Comparison of ENCODE assay signal across 9 cellular contexts in genomic region chr2:54589340-54590215, GRCh38.
DNase-seq lines count a peak whose midpoint lies in the region; ATAC-seq and TF ChIP-seq lines count a peak whose summit lies in the region.
"Had no signal": no experiment of that assay in that cellular context is flagged by ENCODE, and none has a peak within 500 bp of the region (broad histone marks: within the 10 kb centered on the region; RNA-seq: fewer than 3 reads in every experiment).

No MANE protein-coding gene starts in this region.

- peaks cover 5% of the 10 kb centered on the region for H3K36me3 ChIP-seq in brain microvascular endothelial cell (replicated peaks)

- ATAC-seq in activated T-cell treated with anti-CD3 and anti-CD28 coated beads, Interleukin-2, amount 50 U/mL, for 72 hours (replicated peaks in 1 of 2), result peak; percentile 53 to 69
- ATAC-seq in HG02970 (IDR thresholded peaks at IDR 0.05; ENCODE audit: low FRiP score, unreplicated experiment), result no peak

- peaks cover 0 to 4% of the 10 kb centered on the region in 2 donors for H3K36me3 Mint-ChIP-seq in activated T-cell treated with anti-CD3 and anti-CD28 coated beads, Interleukin-2, amount 50 U/mL, for 72 hours (ENCODE audit: insufficient read depth in 2 of 2)

- no peaks in the 10 kb centered on the region for H3K9me3 Mint-ChIP-seq in activated T-cell treated with anti-CD3 and anti-CD28 coated beads, Interleukin-2, amount 50 U/mL, for 72 hours

- peaks cover 93% of the 10 kb centered on the region for H3K4me1 Mint-ChIP-seq in activated T-cell treated with anti-CD3 and anti-CD28 coated beads, Interleukin-2, amount 50 U/mL, for 72 hours (ENCODE audit: low read depth)

- H3K4me3 ChIP-seq in brain microvascular endothelial cell (ENCODE audit: low read depth, low read length), result no peak overlapping the region

- no peaks in the 10 kb centered on the region for H3K27me3 Mint-ChIP-seq in activated T-cell treated with anti-CD3 and anti-CD28 coated beads, Interleukin-2, amount 50 U/mL, for 72 hours (ENCODE audit: low read depth)

- peak overlapping the region; percentile 58 for H3K27ac ChIP-seq in brain microvascular endothelial cell
- H3K27ac ChIP-seq: parathyroid adenoma had no signal

- H3K27me3 ChIP-seq in brain microvascular endothelial cell (replicated peaks), result no peaks in the 10 kb centered on the region

- no peak for TF ChIP-seq CTCF in brain microvascular endothelial cell (IDR thresholded peaks at IDR 0.05; ENCODE audit: low read depth, low read length, missing control alignments)

- peak in 1 of 2 donors; percentile 45 for DNase-seq in activated T-cell treated with anti-CD3 and anti-CD28 coated beads, Interleukin-2, amount 50 U/mL, for 72 hours
- no peak for DNase-seq in activated T-cell treated with anti-CD3 and anti-CD28 coated beads, Interleukin-2, amount 50 U/mL, for 1 hour
- DNase-seq in HUDEP-2 (lab: John Stamatoyannopoulos, UW; ENCODE audit: unreplicated experiment in 76 of 76) (peak in 54 of 76 experiments; percentile 2 to 84 (median 43)), brain microvascular endothelial cell (peak; percentile 69), mucosa of gallbladder (ENCODE audit: low spot score) (peak; percentile 41), AG20443 (ENCODE audit: low spot score) (no peak), AG08395 (ENCODE audit: low spot score) (no peak)

- peak overlapping the region; percentile 95 for H3K27ac Mint-ChIP-seq in activated T-cell treated with anti-CD3 and anti-CD28 coated beads, Interleukin-2, amount 50 U/mL, for 72 hours

- in situ Hi-C loops in brain microvascular endothelial cell (cut with HindIII; ENCODE audit: low pct_ligation_motif_present, low sequenced_read_pairs), result no loop called here

- H3K4me3 Mint-ChIP-seq in activated T-cell treated with anti-CD3 and anti-CD28 coated beads, Interleukin-2, amount 50 U/mL, for 72 hours, result peak overlapping the region; percentile 74 to 77

Comparison
In these comparisons a context has a peak if more than half of its experiments do, and no peak if none do; other contexts are left out.
1. DNase-seq: peak in HUDEP-2 (54 of 76), brain microvascular endothelial cell (single experiment) and mucosa of gallbladder (single experiment); none in activated T-cell treated with anti-CD3 and anti-CD28 coated beads, Interleukin-2, amount 50 U/mL, for 1 hour (single experiment), AG20443 (single experiment) and AG08395 (single experiment).